1 cellular context compared by ENCODE assay signal in genomic region chr15:97759363-97759762, GRCh38.
A peak's percentile ranks its signal among the peaks of the same experiment; 100 is the strongest.
TF ChIP-seq lines count a peak whose summit lies in the region.

No MANE protein-coding gene starts in this region.

TF ChIP-seq in K562, 482 proteins besides CTCF, POLR2A, EP300 and RAD21 (continued from another document):
- TF ChIP-seq FOXA3 (CRISPR knock-in tag; conservative IDR thresholded peaks at IDR 0.05 in 1 of 2, IDR thresholded peaks at IDR 0.05 in 1 of 2) (peak; percentile 71 to 79; a peak in 3 of 4 replicates), C11orf30 (IDR thresholded peaks at IDR 0.05; ENCODE audit: low read depth) (peak; percentile 30), SMARCE1 (IDR thresholded peaks at IDR 0.05) (0 out of 2 replicates have a peak, but pooled peaks have one; percentile 34), NFE2 (IDR thresholded peaks at IDR 0.05; ENCODE audit: low read depth) (peak; percentile 80), MAFK (IDR thresholded peaks at IDR 0.05; ENCODE audit: low read length) (peak; percentile 36; the same call in 1 of the 2 replicates), ERF (CRISPR knock-in tag; IDR thresholded peaks at IDR 0.05) (no peak), ZNF41 (CRISPR knock-in tag; conservative IDR thresholded peaks at IDR 0.05) (no peak), POLR2B (IDR thresholded peaks at IDR 0.05; ENCODE audit: low read depth, partially characterized antibody) (no peak), ZFP91 (CRISPR knock-in tag; IDR thresholded peaks at IDR 0.05) (no peak), KDM1A (IDR thresholded peaks at IDR 0.05) (0 out of 4 replicates have a peak, but pooled peaks of 1 of the 2 experiments have one; percentile 23), MAFF (IDR thresholded peaks at IDR 0.05; ENCODE audit: low read length) (peak; percentile 34; the same call in 1 of the 2 replicates), JUND (IDR thresholded peaks at IDR 0.05; ENCODE audit: borderline replicate concordance, low read depth, low read length) (no peak), JUND (tag; IDR thresholded peaks at IDR 0.05; ENCODE audit: borderline replicate concordance, low read depth, low read length) (peak; percentile 37; the same call in 1 of the 3 replicates), SIN3B (IDR thresholded peaks at IDR 0.05; ENCODE audit: low read depth) (no peak), HBP1 (CRISPR knock-in tag; IDR thresholded peaks at IDR 0.05) (no peak), TRIM28 (IDR thresholded peaks at IDR 0.05) (no peak), ZNF24 (IDR thresholded peaks at IDR 0.05) (no peak), ZNF316 (IDR thresholded peaks at IDR 0.05) (peak; percentile 20; the same call in 1 of the 2 replicates), USF1 (CRISPR knock-in tag; IDR thresholded peaks at IDR 0.05) (no peak), THRB (CRISPR knock-in tag; conservative IDR thresholded peaks at IDR 0.05) (no peak)
